In genomic region chr1:119551218-119551617, GRCh38 we compare ENCODE assay signal across 11 cellular contexts. TPM values are rescaled to one million over a fixed set of nuclear protein-coding genes. Genes with fewer than 3 reads are reported as not detected.
"Had no signal": no experiment of that assay in that cellular context is flagged by ENCODE, and none has a peak within 500 bp of the region (broad histone marks: within the 10 kb centered on the region; RNA-seq: fewer than 3 reads in every experiment).

No MANE protein-coding gene starts in this region.

- H3K4me2 ChIP-seq: KMS-11 had no signal

- H3K36me3 ChIP-seq: HAP-1 had no signal

- H3K4me3 ChIP-seq: HAP-1 had no signal

- H3K36me3 Mint-ChIP-seq: IgD-negative memory B cell had no signal

- H3K9me3 Mint-ChIP-seq: IgD-negative memory B cell had no signal

- H3K27ac ChIP-seq: HL-60, KMS-11 had no signal

- ATAC-seq: HCT116, HepG2 had no signal

- FAIRE-seq: HepG2 had no signal

- H3K4me1 ChIP-seq: HAP-1 had no signal

- DNase-seq: GOT3, H7, KBM-7 had no signal

- H3K9me3 ChIP-seq: HAP-1 had no signal

- H3K9ac ChIP-seq: KMS-11 had no signal

RNA-seq across cellular contexts. Expression of gene HSD3B1, which starts 44.2 kb away (rescaled TPM):
- total RNA-seq: H4, H7, HepG2, HT1080 had no signal
- polyA plus RNA-seq: HepG2, IgD-negative memory B cell had no signal
